8 cellular contexts compared by ENCODE assay signal in the genomic region with DNA sequence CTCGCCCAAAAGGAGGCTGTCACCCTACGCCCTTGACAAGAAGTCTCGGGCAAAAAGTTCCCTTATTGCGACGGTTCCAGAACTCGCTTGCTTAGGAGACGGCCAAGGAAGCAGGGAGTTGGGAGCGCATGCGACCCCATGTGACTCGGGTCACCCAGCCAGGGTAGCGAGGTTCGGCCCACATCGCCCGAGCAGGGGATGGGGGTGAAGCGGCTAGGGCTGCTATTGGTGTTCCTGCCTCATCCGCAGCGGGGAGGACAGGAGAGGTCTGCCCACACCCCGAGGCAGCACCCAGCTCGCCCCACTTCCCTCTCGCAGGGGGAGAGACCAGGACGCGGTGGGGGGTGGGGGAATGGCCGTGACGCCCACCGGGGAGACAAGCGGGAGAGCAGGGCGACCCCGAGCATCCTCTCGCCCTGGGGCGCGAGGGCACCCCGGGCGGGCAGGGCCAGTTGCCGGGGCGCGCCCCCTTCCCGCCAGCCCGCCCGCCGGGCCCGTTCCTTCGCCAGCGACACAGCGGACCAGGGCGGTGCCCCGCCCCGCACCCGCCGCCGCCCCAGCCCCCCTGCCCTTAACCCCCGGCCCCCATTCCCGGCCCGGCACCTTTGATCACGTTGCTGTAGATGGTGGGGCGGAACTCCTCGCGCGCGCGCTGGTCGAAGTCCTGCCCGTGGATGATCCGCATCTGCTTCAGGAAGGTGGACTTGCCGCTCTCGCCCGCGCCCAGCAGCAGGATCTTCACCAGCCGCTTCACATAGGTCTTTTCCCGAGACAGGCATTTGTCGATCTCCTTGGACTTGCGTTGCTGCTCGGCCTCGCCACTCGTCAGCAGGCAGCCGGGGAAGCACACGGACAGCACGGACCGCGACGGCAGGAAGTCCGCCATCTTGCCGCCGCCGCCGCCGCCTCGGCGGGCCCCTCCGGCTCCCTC. TPM values are rescaled to one million over a fixed set of nuclear protein-coding genes. Genes with fewer than 3 reads are reported as not detected.
DNase-seq lines count a peak whose midpoint lies in the region; ATAC-seq, FAIRE-seq and TF ChIP-seq lines count a peak whose summit lies in the region.

No MANE protein-coding gene starts in this region.

- H3K4me3 Mint-ChIP-seq in Caco-2 (ENCODE audit: unreplicated experiment), result peak overlapping the region; percentile 98
- peak overlapping the region; percentile 96 for H3K4me3 Mint-ChIP-seq in activated B cell treated with CpG ODN at 0.5 μM for 24 hours

- H3K4me3 ChIP-seq in Caco-2 (ENCODE audit: low read depth, low read length), result peak overlapping the region; percentile 99
- peak overlapping the region; percentile 98 for H3K4me3 ChIP-seq in kidney epithelial cell (ENCODE audit: low read depth, low read length)

- TF ChIP-seq CTCF in Caco-2 (IDR thresholded peaks at IDR 0.05; ENCODE audit: insufficient read depth in 1 of 2, low read depth in 1 of 2, low read length in 1 of 2, severe bottlenecking in 1 of 2, unreplicated experiment in 1 of 2) (no peak), activated B cell treated with CpG ODN at 0.5 μM for 24 hours (IDR thresholded peaks at IDR 0.05) (no peak), kidney epithelial cell (IDR thresholded peaks at IDR 0.05; ENCODE audit: insufficient read depth, low read length, poor library complexity, severe bottlenecking) (no peak)

- DNase-seq in Caco-2, result peak; percentile 56 to 58
- DNase-seq in HTR-8/SVneo (ENCODE audit: insufficient read length, low spot score), result peak; percentile 66
- peak; percentile 55 for DNase-seq in activated B cell treated with CpG ODN at 0.5 μM for 24 hours
- peak; percentile 39 for DNase-seq in central memory CD4-positive, alpha-beta T cell
- DNase-seq in kidney epithelial cell (ENCODE audit: low read depth), result no peak
- DNase-seq in stimulated activated CD4-positive, alpha-beta T cell treated with anti-CD3 and anti-CD28 coated beads, Interleukin-15, amount 100 ng/mL, for 1 hour (ENCODE audit: low read depth in 1 of 2, low spot score in 1 of 2), result peak; percentile 23 to 31

- H3K27me3 Mint-ChIP-seq in Caco-2 (ENCODE audit: insufficient read depth, unreplicated experiment), result no peaks in the 10 kb centered on the region
- no peaks in the 10 kb centered on the region for H3K27me3 Mint-ChIP-seq in activated B cell treated with CpG ODN at 0.5 μM for 24 hours

- peak; percentile 36 for ATAC-seq in GM21360 (IDR thresholded peaks at IDR 0.05; ENCODE audit: unreplicated experiment)
- ATAC-seq in activated B cell treated with CpG ODN at 0.5 μM for 24 hours (ENCODE audit: low read depth), result peak; percentile 21
- ATAC-seq in HG03469 (IDR thresholded peaks at IDR 0.05; ENCODE audit: unreplicated experiment), result no peak

- H3K9me3 ChIP-seq in Caco-2, result no peaks in the 10 kb centered on the region

- POLR2A ChIA-PET in Caco-2 (lab: Charles Lee), result interaction anchor here (0.6 to 1.6 kb wide), 11 partner anchors 9 to 282 kb away, joined by 3 to 15 read pairs (median 9); no protein-coding TSS in a partner anchor
- POLR2A ChIA-PET in activated B cell treated with CpG ODN at 0.5 μM for 24 hours (lab: Charles Lee), result interaction anchor here (0.5 to 4.3 kb wide), 31 partner anchors 8 to 550 kb away, joined by 3 to 62 read pairs (median 4); partner anchors contain the start of genes CEP95, DDX5 and LRRC37A3

- H3K9me3 Mint-ChIP-seq in Caco-2 (ENCODE audit: unreplicated experiment) (no peaks in the 10 kb centered on the region), activated B cell treated with CpG ODN at 0.5 μM for 24 hours (no peaks in the 10 kb centered on the region)

- BruUV-seq in Caco-2 (replicated peaks; lab: Mats Ljungman, UMichigan), result no TSS peak

- no peak for FAIRE-seq in HTR-8/SVneo (lab: Jason Lieb, UNC)

- H3K27ac Mint-ChIP-seq in Caco-2 (ENCODE audit: unreplicated experiment) (peak overlapping the region; percentile 92), activated B cell treated with CpG ODN at 0.5 μM for 24 hours (peak overlapping the region; percentile 98)

- H3K4me1 Mint-ChIP-seq in Caco-2 (ENCODE audit: low read depth, unreplicated experiment), result peaks cover 6% of the 10 kb centered on the region
- peaks cover 51% of the 10 kb centered on the region for H3K4me1 Mint-ChIP-seq in activated B cell treated with CpG ODN at 0.5 μM for 24 hours

- H3K36me3 Mint-ChIP-seq in Caco-2 (ENCODE audit: insufficient read depth, unreplicated experiment), result peaks cover 54% of the 10 kb centered on the region
- peaks cover 42% of the 10 kb centered on the region for H3K36me3 Mint-ChIP-seq in activated B cell treated with CpG ODN at 0.5 μM for 24 hours (ENCODE audit: low read depth)

- CTCF ChIA-PET in Caco-2 (lab: Charles Lee) (interaction anchor here (1.5 kb wide), 1 partner anchor 27 kb away, joined by 3 read pairs; no protein-coding TSS in a partner anchor), activated B cell treated with CpG ODN at 0.5 μM for 24 hours (lab: Charles Lee) (interaction anchor here (0.6 to 5.0 kb wide), 5 partner anchors 21 to 142 kb away, joined by 3 to 20 read pairs (median 3); no protein-coding TSS in a partner anchor)

- H3K4me1 ChIP-seq in Caco-2, result peaks cover 15% of the 10 kb centered on the region; the same call in 1 of the 2 replicates

- intact Hi-C loops in Caco-2 (cut with micrococcal nuclease; ENCODE audit: unreplicated experiment), result loop anchor here (2.0 kb wide), 1 partner anchor 81 kb away; no protein-coding TSS in a partner anchor
- intact Hi-C loops in activated B cell treated with CpG ODN at 0.5 μM for 24 hours (cut with micrococcal nuclease), result loop anchor here (1.0 to 10.0 kb wide), 10 partner anchors 9 to 549 kb away; partner anchors contain the start of genes CEP95, DDX5, LRRC37A3 and RGS9

- H3K27me3 ChIP-seq in Caco-2 (replicated peaks; ENCODE audit: control insufficient read depth, insufficient read depth, low read length) (no peaks in the 10 kb centered on the region), kidney epithelial cell (ENCODE audit: control insufficient read depth, insufficient read depth, low read length) (no peaks in the 10 kb centered on the region)

- H3K36me3 ChIP-seq in Caco-2 (ENCODE audit: control insufficient read depth, insufficient read depth, low read length) (no peaks in the 10 kb centered on the region), kidney epithelial cell (ENCODE audit: control insufficient read depth, insufficient read depth, low read length) (no peaks in the 10 kb centered on the region)

RNA-seq across cellular contexts. Expression of gene GNA13, which starts 0.6 kb away (rescaled TPM):
- total RNA-seq in Caco-2 (2022), result 38.0 and 39.1 TPM in 2 replicates
- 70.8 and 75.8 TPM in 2 replicates for total RNA-seq in activated B cell treated with CpG ODN at 0.5 μM for 24 hours
- total RNA-seq in kidney epithelial cell, result 73.7 and 75.0 TPM in 2 replicates
